1 cellular context compared by ENCODE assay signal in genomic region chr6:11833626-11834592, GRCh38.
TF ChIP-seq lines count a peak whose summit lies in the region.

No MANE protein-coding gene starts in this region.

TF ChIP-seq in K562, 482 proteins besides CTCF, POLR2A, EP300 and RAD21 (continued from another document and continues in another):
- TF ChIP-seq PATZ1 (CRISPR knock-in tag; IDR thresholded peaks at IDR 0.05; ENCODE audit: borderline replicate concordance) (no peak), E4F1 (CRISPR knock-in tag; IDR thresholded peaks at IDR 0.05; ENCODE audit: borderline replicate concordance) (no peak), HOXB6 (CRISPR knock-in tag; IDR thresholded peaks at IDR 0.05; ENCODE audit: borderline replicate concordance) (no peak), ZBTB34 (CRISPR knock-in tag; IDR thresholded peaks at IDR 0.05) (no peak), YBX1 (IDR thresholded peaks at IDR 0.05) (no peak), RBM25 (IDR thresholded peaks at IDR 0.05; ENCODE audit: low read depth, low read length, severe bottlenecking) (no peak), ZBED1 (IDR thresholded peaks at IDR 0.05) (no peak), ZNF444 (CRISPR knock-in tag; IDR thresholded peaks at IDR 0.05) (no peak), U2AF2 (optimal IDR thresholded peaks at IDR 0.05; ENCODE audit: low read depth, low read length) (no peak), FOXP4 (CRISPR knock-in tag; IDR thresholded peaks at IDR 0.05; ENCODE audit: borderline replicate concordance) (no peak), CHD7 (IDR thresholded peaks at IDR 0.05; ENCODE audit: low read depth, low read length) (no peak), CBX2 (IDR thresholded peaks at IDR 0.05; ENCODE audit: insufficient read depth, low read length, poor library complexity, severe bottlenecking) (no peak), CEBPB (tag; IDR thresholded peaks at IDR 0.05) (no peak), SMARCE1 (IDR thresholded peaks at IDR 0.05) (peak; percentile 82; the same call in 1 of the 2 replicates), NR3C1 (CRISPR knock-in tag; IDR thresholded peaks at IDR 0.05) (no peak), HNRNPUL1 (IDR thresholded peaks at IDR 0.05; ENCODE audit: low read length) (no peak), ZC3H8 (IDR thresholded peaks at IDR 0.05) (no peak), ZBTB49 (CRISPR knock-in tag; IDR thresholded peaks at IDR 0.05; ENCODE audit: borderline replicate concordance) (no peak)
